Comparison of ENCODE assay signal across 1 cellular context in the genomic region with DNA sequence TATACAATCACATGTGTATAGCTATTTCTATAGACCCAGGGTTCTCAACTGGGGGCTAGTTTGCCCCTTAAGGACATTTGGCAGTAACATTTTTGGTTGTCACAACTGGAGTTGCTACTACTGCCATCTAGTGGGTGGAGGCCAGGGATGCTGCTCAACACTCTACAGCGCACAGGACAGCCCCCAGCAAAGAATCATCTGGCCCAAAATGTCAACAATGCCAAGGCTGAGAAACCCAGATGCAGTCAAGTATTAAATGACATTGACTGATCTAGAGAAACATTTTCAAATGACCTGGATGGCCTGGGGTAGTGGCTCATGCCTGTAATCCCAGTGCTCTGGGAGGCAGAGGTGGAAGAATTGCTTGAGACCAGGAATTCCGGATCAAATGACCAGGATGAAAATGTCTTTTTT.
TF ChIP-seq lines count a peak whose summit lies in the region.

No MANE protein-coding gene starts in this region.

TF ChIP-seq in K562, 482 proteins besides CTCF, POLR2A, EP300 and RAD21:
- TF ChIP-seq LCOR (CRISPR knock-in tag; IDR thresholded peaks at IDR 0.05) (0 out of 2 replicates have a peak, but pooled peaks have one; percentile 52), CHAMP1 (IDR thresholded peaks at IDR 0.05) (peak; percentile 87), GATAD2B (IDR thresholded peaks at IDR 0.05; ENCODE audit: borderline replicate concordance) (peak; percentile 38; the same call in 1 of the 2 replicates), SMC3 (conservative IDR thresholded peaks at IDR 0.05; ENCODE audit: insufficient read depth, low read depth, low read length) (peak; percentile 40; the same call in 1 of the 2 replicates), CC2D1A (IDR thresholded peaks at IDR 0.05) (peak; percentile 87), ZNF175 (CRISPR knock-in tag; IDR thresholded peaks at IDR 0.05; ENCODE audit: low read depth) (no peak), ZNF766 (CRISPR knock-in tag; conservative IDR thresholded peaks at IDR 0.05) (no peak), USF2 (CRISPR knock-in tag; IDR thresholded peaks at IDR 0.05) (no peak), ZBTB33 (CRISPR knock-in tag; IDR thresholded peaks at IDR 0.05) (peak; percentile 40; the same call in 1 of the 2 replicates), SNIP1 (IDR thresholded peaks at IDR 0.05; ENCODE audit: low read depth) (peak; percentile 33; the same call in 1 of the 2 replicates), SP2 (IDR thresholded peaks at IDR 0.05; ENCODE audit: extremely low read depth, low read depth, low read length, poor library complexity, severe bottlenecking) (peak; percentile 49), JUND (IDR thresholded peaks at IDR 0.05; ENCODE audit: borderline replicate concordance, low read depth, low read length) (peak; percentile 27; the same call in 1 of the 2 replicates), JUND (tag; IDR thresholded peaks at IDR 0.05; ENCODE audit: borderline replicate concordance, low read depth, low read length) (no peak), MAZ (CRISPR knock-in tag; conservative IDR thresholded peaks at IDR 0.05 in 1 of 2, IDR thresholded peaks at IDR 0.05 in 1 of 2) (peak in 1 of 2 experiments; percentile 37; a peak in 1 of 4 replicates), PRMT5 (CRISPR knock-in tag; IDR thresholded peaks at IDR 0.05) (no peak), TEAD4 (IDR thresholded peaks at IDR 0.05; ENCODE audit: low read length) (0 out of 2 replicates have a peak, but pooled peaks have one; percentile 22), TEAD4 (CRISPR knock-in tag; IDR thresholded peaks at IDR 0.05; ENCODE audit: borderline replicate concordance) (no peak), ZNF24 (IDR thresholded peaks at IDR 0.05) (no peak), NCOA1 (IDR thresholded peaks at IDR 0.05; ENCODE audit: low read depth) (no peak), CTCFL (IDR thresholded peaks at IDR 0.05; ENCODE audit: borderline replicate concordance, insufficient read depth, low read depth, low read length, poor library complexity, severe bottlenecking) (peak; percentile 27), CBX3 (IDR thresholded peaks at IDR 0.05; ENCODE audit: borderline replicate concordance in 1 of 2, low read length in 2 of 2) (peak in 1 of 2 experiments; percentile 64; a peak in 1 of 3 replicates), ZNF133 (CRISPR knock-in tag; IDR thresholded peaks at IDR 0.05) (no peak), MTA2 (IDR thresholded peaks at IDR 0.05; ENCODE audit: low read depth) (no peak), HCFC1 (IDR thresholded peaks at IDR 0.05; ENCODE audit: low read depth, low read length) (0 out of 2 replicates have a peak, but pooled peaks have one; percentile 12), FOXK2 (conservative IDR thresholded peaks at IDR 0.05 in 1 of 2, IDR thresholded peaks at IDR 0.05 in 1 of 2; ENCODE audit: low read depth in 2 of 2) (0 out of 4 replicates have a peak, but pooled peaks of 1 of the 2 experiments have one; percentile 25)
- TF ChIP-seq, protein P1, sequence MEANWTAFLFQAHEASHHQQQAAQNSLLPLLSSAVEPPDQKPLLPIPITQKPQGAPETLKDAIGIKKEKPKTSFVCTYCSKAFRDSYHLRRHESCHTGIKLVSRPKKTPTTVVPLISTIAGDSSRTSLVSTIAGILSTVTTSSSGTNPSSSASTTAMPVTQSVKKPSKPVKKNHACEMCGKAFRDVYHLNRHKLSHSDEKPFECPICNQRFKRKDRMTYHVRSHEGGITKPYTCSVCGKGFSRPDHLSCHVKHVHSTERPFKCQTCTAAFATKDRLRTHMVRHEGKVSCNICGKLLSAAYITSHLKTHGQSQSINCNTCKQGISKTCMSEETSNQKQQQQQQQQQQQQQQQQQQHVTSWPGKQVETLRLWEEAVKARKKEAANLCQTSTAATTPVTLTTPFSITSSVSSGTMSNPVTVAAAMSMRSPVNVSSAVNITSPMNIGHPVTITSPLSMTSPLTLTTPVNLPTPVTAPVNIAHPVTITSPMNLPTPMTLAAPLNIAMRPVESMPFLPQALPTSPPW (CRISPR knock-in tag; IDR thresholded peaks at IDR 0.05), result peak; percentile 14; the same call in 1 of the 2 replicates
